Comparison of ENCODE assay signal across 21 cellular contexts in the genomic region with DNA sequence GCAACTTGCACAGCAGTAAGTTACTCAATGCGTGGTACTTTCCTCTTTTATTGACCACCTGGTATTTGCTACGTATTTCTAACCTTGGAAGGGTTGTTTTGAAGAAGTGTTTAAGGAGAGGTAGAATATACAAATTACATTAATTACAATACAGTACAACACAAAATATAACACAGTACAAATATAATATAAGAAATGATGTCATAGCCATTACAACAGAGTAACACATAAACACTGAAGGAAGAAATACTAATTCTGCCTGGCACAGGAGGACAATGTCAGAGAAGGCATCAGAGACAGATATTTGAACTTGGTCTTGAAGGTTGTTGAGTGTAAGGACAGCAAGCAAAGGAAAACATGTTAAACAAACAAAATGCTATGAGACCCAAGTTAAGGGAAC.
"Had no signal": no experiment of that assay in that cellular context is flagged by ENCODE, and none has a peak within 500 bp of the region (broad histone marks: within the 10 kb centered on the region; RNA-seq: fewer than 3 reads in every experiment).

No MANE protein-coding gene starts in this region.

- H3K4me3 ChIP-seq: colonic mucosa, right atrium auricular region, transverse colon had no signal

- H3K9me3 ChIP-seq: colonic mucosa, right atrium auricular region, transverse colon had no signal

- H3K27me3 Mint-ChIP-seq: activated naive CD4-positive, alpha-beta T cell treated with anti-CD3 and anti-CD28 coated beads, Interleukin-2, amount 10 ng/mL, durations not matched to agents 7 days and 5 days; brain had no signal

- H3K4me1 ChIP-seq: right atrium auricular region had no signal

- DNase-seq: activated CD4-positive, alpha-beta T cell treated with anti-CD3 and anti-CD28 coated beads, Interleukin-2, amount 50 U/mL, for 1 hour; activated T-cell treated with anti-CD3 and anti-CD28 coated beads for 4 hours; central memory CD4-positive, alpha-beta T cell; colonic mucosa; effector memory CD4-positive, alpha-beta T cell; foreskin keratinocyte; glutamatergic neuron; kidney glomerular epithelial cell; left ventricle myocardium superior; mesendoderm; nucleus accumbens; posterior cingulate gyrus; small intestine; stimulated activated CD4-positive, alpha-beta T cell treated with anti-CD3 and anti-CD28 coated beads, Interleukin-4, amount 100 ng/mL, for 4 hours; stimulated activated CD8-positive, alpha-beta memory T cell treated with anti-CD3 and anti-CD28 coated beads, Interleukin-4, amount 100 ng/mL, for 48 hours; stimulated activated naive CD4-positive, alpha-beta T cell treated with Interleukin-2 at 50 U/mL for 16 hours; transverse colon had no signal

- H3K27ac ChIP-seq: colonic mucosa, foreskin keratinocyte, right atrium auricular region, transverse colon had no signal

- H3K4me3 Mint-ChIP-seq: activated naive CD4-positive, alpha-beta T cell treated with anti-CD3 and anti-CD28 coated beads, Interleukin-2, amount 10 ng/mL, durations not matched to agents 7 days and 5 days; brain had no signal

- H3K27me3 ChIP-seq: colonic mucosa, foreskin keratinocyte, right atrium auricular region, transverse colon had no signal

- ATAC-seq: foreskin keratinocyte, left ventricle myocardium superior had no signal

- FAIRE-seq: small intestine had no signal

- H3K36me3 ChIP-seq: colonic mucosa, right atrium auricular region, transverse colon had no signal

- H3K27ac Mint-ChIP-seq: brain had no signal

- H3K9me3 Mint-ChIP-seq: activated naive CD4-positive, alpha-beta T cell treated with anti-CD3 and anti-CD28 coated beads, Interleukin-2, amount 10 ng/mL, durations not matched to agents 7 days and 5 days; brain; natural killer cell treated with Interleukin-12 subunit alpha and Interleukin-12 subunit beta and Interleukin-15 and Interleukin-18, amount 100 ng/mL, for 72 hours had no signal

- H3K36me3 Mint-ChIP-seq: natural killer cell treated with Interleukin-12 subunit alpha and Interleukin-12 subunit beta and Interleukin-15 and Interleukin-18, amount 100 ng/mL, for 72 hours had no signal
